In the genomic region with DNA sequence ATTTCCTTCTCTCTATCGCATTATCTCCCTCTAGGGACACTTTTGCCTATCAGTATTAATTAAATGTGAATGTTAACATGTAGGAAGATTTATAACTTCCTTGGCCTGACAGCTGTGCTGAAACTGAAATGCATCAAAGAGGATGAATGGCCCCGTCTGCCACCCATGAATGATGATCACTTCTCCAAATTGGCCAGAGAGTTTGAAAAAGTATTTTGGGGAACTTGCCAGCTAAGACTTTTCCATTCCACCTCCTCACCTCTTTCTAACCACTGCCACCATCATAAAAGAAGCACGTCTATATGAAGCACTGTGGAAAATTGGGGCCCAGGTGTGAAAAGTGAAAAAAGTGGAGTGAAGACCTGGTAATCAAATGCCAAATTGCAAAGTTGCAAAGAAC, we compare ENCODE assay signal across 1 cellular context.
A peak's percentile ranks its signal among the peaks of the same experiment; 100 is the strongest.
TF ChIP-seq lines count a peak whose summit lies in the region.

No MANE protein-coding gene starts in this region.

TF ChIP-seq in K562, 482 proteins besides CTCF, POLR2A, EP300 and RAD21 (continued from another document):
- TF ChIP-seq, protein P1, sequence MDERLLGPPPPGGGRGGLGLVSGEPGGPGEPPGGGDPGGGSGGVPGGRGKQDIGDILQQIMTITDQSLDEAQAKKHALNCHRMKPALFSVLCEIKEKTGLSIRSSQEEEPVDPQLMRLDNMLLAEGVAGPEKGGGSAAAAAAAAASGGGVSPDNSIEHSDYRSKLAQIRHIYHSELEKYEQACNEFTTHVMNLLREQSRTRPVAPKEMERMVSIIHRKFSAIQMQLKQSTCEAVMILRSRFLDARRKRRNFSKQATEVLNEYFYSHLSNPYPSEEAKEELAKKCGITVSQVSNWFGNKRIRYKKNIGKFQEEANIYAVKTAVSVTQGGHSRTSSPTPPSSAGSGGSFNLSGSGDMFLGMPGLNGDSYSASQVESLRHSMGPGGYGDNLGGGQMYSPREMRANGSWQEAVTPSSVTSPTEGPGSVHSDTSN (CRISPR knock-in tag; IDR thresholded peaks at IDR 0.05; ENCODE audit: low read depth): no peak
- TF ChIP-seq, protein P1 (tag; conservative IDR thresholded peaks at IDR 0.05; ENCODE audit: low read depth): peak; percentile 96
- TF ChIP-seq, protein P2, sequence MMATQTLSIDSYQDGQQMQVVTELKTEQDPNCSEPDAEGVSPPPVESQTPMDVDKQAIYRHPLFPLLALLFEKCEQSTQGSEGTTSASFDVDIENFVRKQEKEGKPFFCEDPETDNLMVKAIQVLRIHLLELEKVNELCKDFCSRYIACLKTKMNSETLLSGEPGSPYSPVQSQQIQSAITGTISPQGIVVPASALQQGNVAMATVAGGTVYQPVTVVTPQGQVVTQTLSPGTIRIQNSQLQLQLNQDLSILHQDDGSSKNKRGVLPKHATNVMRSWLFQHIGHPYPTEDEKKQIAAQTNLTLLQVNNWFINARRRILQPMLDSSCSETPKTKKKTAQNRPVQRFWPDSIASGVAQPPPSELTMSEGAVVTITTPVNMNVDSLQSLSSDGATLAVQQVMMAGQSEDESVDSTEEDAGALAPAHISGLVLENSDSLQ (IDR thresholded peaks at IDR 0.05): peak; percentile 68
